ENCODE assay signal across 18 cellular contexts in the genomic region with DNA sequence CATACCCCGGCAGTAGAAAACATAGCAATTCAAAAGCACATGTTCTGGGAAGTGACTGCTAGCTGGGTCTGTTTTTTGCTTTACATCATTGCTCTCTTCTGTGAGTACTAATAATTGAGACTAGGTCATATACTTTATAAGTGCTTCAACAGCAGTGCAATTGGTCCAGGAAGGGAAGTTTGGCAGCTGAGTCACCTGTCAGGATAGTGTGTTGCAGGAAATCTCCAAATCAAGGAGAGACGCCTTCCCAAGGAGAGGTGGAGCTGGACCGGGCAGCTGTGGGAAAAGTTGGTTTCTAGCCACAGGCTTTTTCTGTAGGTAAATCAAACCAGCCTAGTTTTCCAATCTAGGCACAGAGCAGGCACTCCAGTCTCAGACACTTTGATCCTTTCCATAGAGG.
A peak's percentile ranks its signal among the peaks of the same experiment; 100 is the strongest.
DNase-seq lines count a peak whose midpoint lies in the region; ATAC-seq and TF ChIP-seq lines count a peak whose summit lies in the region.
"Had no signal": no experiment of that assay in that cellular context is flagged by ENCODE, and none has a peak within 500 bp of the region (broad histone marks: within the 10 kb centered on the region; RNA-seq: fewer than 3 reads in every experiment).

No MANE protein-coding gene starts in this region.

- H3K9ac ChIP-seq in GM23248 = no peak overlapping the region
- H3K9ac ChIP-seq: neural progenitor cell had no signal

- ATAC-seq in omental fat pad (ENCODE audit: low FRiP score) (peak; percentile 21), GM21786 (IDR thresholded peaks at IDR 0.05; ENCODE audit: unreplicated experiment) (no peak), GM18867 (IDR thresholded peaks at IDR 0.05; ENCODE audit: unreplicated experiment) (no peak)
- ATAC-seq: gastroesophageal sphincter, mucosa of descending colon had no signal

- H3K27ac ChIP-seq in GM23248 = no peak overlapping the region
- no peak overlapping the region for H3K27ac ChIP-seq in RWPE1
- H3K27ac ChIP-seq in epithelial cell of prostate = peak overlapping the region; percentile 10
- H3K27ac ChIP-seq: coronary artery, gastroesophageal sphincter, left ventricle myocardium inferior, neural progenitor cell had no signal

- WGBS in GM23248 (ENCODE audit: low coverage in 1 of 2, low lambda C conversion rate in 2 of 2, missing lambda C conversion rate in 2 of 2), 2 experiments = 88 to 95% methylated on average over 3 of the region's 3 CpGs

- DNase-seq in GM23248 (peak; percentile 42), RWPE1 (ENCODE audit: low spot score) (peak; percentile 33), epithelial cell of prostate (ENCODE audit: low read depth, low spot score) (peak; percentile 53), omental fat pad (ENCODE audit: low spot score) (no peak), NCI-H1048 (lab: John Stamatoyannopoulos, UW) (no peak), T1000 (lab: John Stamatoyannopoulos, UW) (no peak)
- DNase-seq: activated CD4-positive, CD25-positive, alpha-beta regulatory T cell treated with anti-CD3 and anti-CD28 coated beads, Interleukin-2, amount 50 U/mL, for 72 hours; activated CD8-positive, alpha-beta memory T cell treated with anti-CD3 and anti-CD28 coated beads for 24 hours; left ventricle myocardium inferior; mucosa of descending colon; NCI-H1092 treated with DMSO at 0.1 percent for 48 hours; NCI-H2081 treated with DMSO at 0.1 percent for 48 hours; NCI-H526 had no signal

- H3K9me3 ChIP-seq in GM23248 (ENCODE audit: low read depth) = no peaks in the 10 kb centered on the region
- H3K9me3 ChIP-seq: gastroesophageal sphincter, left ventricle myocardium inferior, mucosa of descending colon had no signal

- peaks cover 16% of the 10 kb centered on the region for H3F3A ChIP-seq in GM23248 (ENCODE audit: insufficient read depth)

- H3K4me1 ChIP-seq in GM23248 (ENCODE audit: insufficient read depth) = peaks cover 35% of the 10 kb centered on the region
- H3K4me1 ChIP-seq: gastroesophageal sphincter had no signal

- CTCF ChIA-PET in RWPE1 (lab: Yijun Ruan, JAX) = interaction anchor here (0.6 to 1.2 kb wide), 2 partner anchors 29 to 329 kb away, joined by 3 read pairs; no protein-coding TSS in a partner anchor

- no peaks in the 10 kb centered on the region for H3K27me3 ChIP-seq in GM23248 (replicated peaks; ENCODE audit: insufficient read depth)
- H3K27me3 ChIP-seq: gastroesophageal sphincter, neural progenitor cell had no signal

- no peak overlapping the region for H2AFZ ChIP-seq in GM23248
- H2AFZ ChIP-seq: neural progenitor cell had no signal

- no peak overlapping the region for H3K4me2 ChIP-seq in GM23248 (ENCODE audit: unreplicated experiment)
- H3K4me2 ChIP-seq: neural progenitor cell had no signal

- H3K79me2 ChIP-seq in GM23248 (ENCODE audit: insufficient read depth) = no peaks in the 10 kb centered on the region

- H3K36me3 ChIP-seq in GM23248 (ENCODE audit: low read depth) = no peaks in the 10 kb centered on the region
- H3K36me3 ChIP-seq: gastroesophageal sphincter, left ventricle myocardium inferior, neural progenitor cell had no signal

- in situ Hi-C loops in GM23248 (cut with MboI) = no loop called here

- TF ChIP-seq CTCF in RWPE1 (conservative IDR thresholded peaks at IDR 0.05; ENCODE audit: low read depth) (no peak), omental fat pad (IDR thresholded peaks at IDR 0.05) (no peak)

- no peak overlapping the region for H3K4me3 ChIP-seq in GM23248
- H3K4me3 ChIP-seq: coronary artery, gastroesophageal sphincter, left ventricle myocardium inferior, mucosa of descending colon, neural progenitor cell had no signal

- no peaks in the 10 kb centered on the region for H3K9me2 ChIP-seq in GM23248 (ENCODE audit: insufficient read depth)

- no peaks in the 10 kb centered on the region for H4K20me1 ChIP-seq in GM23248 (ENCODE audit: insufficient read depth)

- POLR2A ChIA-PET in RWPE1 (lab: Yijun Ruan, JAX; ENCODE audit: low non-redundant PET) = no interaction called here

Comparison
In these comparisons a context has a peak if more than half of its experiments do, and no peak if none do; other contexts are left out.
1. DNase-seq: peak in GM23248 (single experiment), RWPE1 (single experiment) and epithelial cell of prostate (single experiment); none in omental fat pad (single experiment), NCI-H1048 (single experiment) and T1000 (single experiment).